In the genomic region with DNA sequence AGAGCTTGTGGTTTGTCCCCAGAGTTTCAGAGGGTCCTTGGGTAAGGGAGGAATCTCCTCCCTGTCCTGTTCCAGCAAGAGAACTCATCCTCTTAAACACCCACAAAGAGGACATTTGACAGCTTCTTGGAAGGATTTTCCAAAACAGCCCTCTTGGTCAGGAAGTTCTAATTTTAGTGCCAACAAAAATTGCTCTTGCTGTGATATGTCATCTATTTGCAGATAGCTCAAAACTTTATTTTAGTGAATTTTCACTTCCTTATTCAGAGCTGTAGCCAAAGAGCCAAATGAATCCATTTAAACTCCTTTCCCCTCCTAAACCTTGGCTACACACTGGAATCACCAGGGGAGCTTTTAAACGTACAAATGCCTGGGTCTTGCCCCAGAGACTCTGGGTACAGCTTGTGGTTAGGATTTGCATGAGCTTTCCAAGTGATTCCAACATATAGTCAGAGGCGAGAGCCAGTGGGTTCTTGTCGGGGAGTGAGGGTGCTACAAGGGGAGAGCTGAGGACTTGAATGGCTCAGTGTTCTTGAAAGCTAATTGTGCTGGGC, we compare ENCODE assay signal across 9 cellular contexts. TPM values are rescaled to one million over a fixed set of nuclear protein-coding genes. Genes with fewer than 3 reads are reported as not detected.
DNase-seq lines count a peak whose midpoint lies in the region; ATAC-seq and TF ChIP-seq lines count a peak whose summit lies in the region.
"Had no signal": no experiment of that assay in that cellular context is flagged by ENCODE, and none has a peak within 500 bp of the region (broad histone marks: within the 10 kb centered on the region; RNA-seq: fewer than 3 reads in every experiment).

No MANE protein-coding gene starts in this region.

- peak overlapping the region; percentile 45 for H3K27ac ChIP-seq in subcutaneous abdominal adipose tissue (ENCODE audit: low read depth, low read length)
- H3K27ac ChIP-seq: right lobe of liver had no signal

- peaks cover 18 to 37% (median 32%) of the 10 kb centered on the region in 5 donors for H3K4me1 ChIP-seq in subcutaneous abdominal adipose tissue (ENCODE audit: control insufficient read depth in 5 of 5, insufficient read depth in 5 of 5, low read length in 5 of 5)

- H3K36me3 Mint-ChIP-seq in chondrocyte (ENCODE audit: low read depth): peaks cover 16% of the 10 kb centered on the region

- no peak for TF ChIP-seq CTCF in chondrocyte (IDR thresholded peaks at IDR 0.05)

- DNase-seq in chondrocyte (ENCODE audit: low spot score): no peak
- no peak for DNase-seq in UCSD-AML1 (lab: John Stamatoyannopoulos, UW; ENCODE audit: unreplicated experiment)
- DNase-seq in NCI-H146 treated with DMSO at 0.1 percent for 48 hours (lab: John Stamatoyannopoulos, UW; ENCODE audit: unreplicated experiment): no peak
- DNase-seq: dermis blood vessel endothelial cell had no signal

- peak; percentile 17 for ATAC-seq in GM21367 (IDR thresholded peaks at IDR 0.05; ENCODE audit: unreplicated experiment)
- ATAC-seq in HG03342 (IDR thresholded peaks at IDR 0.05; ENCODE audit: unreplicated experiment): peak; percentile 14
- ATAC-seq in HG02571 (IDR thresholded peaks at IDR 0.05; ENCODE audit: unreplicated experiment): no peak

- H3K36me3 ChIP-seq in subcutaneous abdominal adipose tissue (ENCODE audit: control insufficient read depth in 5 of 5, insufficient read depth in 5 of 5, low read length in 5 of 5): peaks cover 0 to 26% (median 0%) of the 10 kb centered on the region in 5 donors
- H3K36me3 ChIP-seq: right lobe of liver had no signal

- H3K9me3 Mint-ChIP-seq in chondrocyte (ENCODE audit: low read depth): no peaks in the 10 kb centered on the region

- no peak overlapping the region for H3K4me3 Mint-ChIP-seq in chondrocyte (ENCODE audit: unreplicated experiment)

- H3K9ac ChIP-seq in subcutaneous abdominal adipose tissue (ENCODE audit: low read length in 5 of 5): no peak overlapping the region

- no peak overlapping the region for H3K4me3 ChIP-seq in subcutaneous abdominal adipose tissue (ENCODE audit: low read depth in 1 of 5, low read length in 5 of 5)
- H3K4me3 ChIP-seq: right lobe of liver had no signal

- H3K27ac Mint-ChIP-seq in chondrocyte (ENCODE audit: unreplicated experiment): peak overlapping the region; percentile 85

- H3K9me3 ChIP-seq in subcutaneous abdominal adipose tissue (ENCODE audit: control insufficient read depth in 5 of 5, low read length in 5 of 5): no peaks in the 10 kb centered on the region
- H3K9me3 ChIP-seq: right lobe of liver had no signal

- H3K27me3 ChIP-seq in subcutaneous abdominal adipose tissue (ENCODE audit: control insufficient read depth in 5 of 5, insufficient read depth in 4 of 5, low read length in 5 of 5): no peaks in the 10 kb centered on the region
- H3K27me3 ChIP-seq: right lobe of liver had no signal

- no peaks in the 10 kb centered on the region for H3K27me3 Mint-ChIP-seq in chondrocyte (ENCODE audit: low read depth)

- H3K4me1 Mint-ChIP-seq in chondrocyte (ENCODE audit: low read depth): peaks cover 30% of the 10 kb centered on the region

RNA-seq across cellular contexts. Expression of a gene that starts 11.8 kb away (rescaled TPM):
- total RNA-seq in chondrocyte: 0.12 to 0.36 TPM (median 0.27 TPM) in 3 replicates

RNA-seq across cellular contexts. Expression of a gene that starts 25.3 kb away (rescaled TPM):
- total RNA-seq in chondrocyte: 7.7 to 10.5 TPM (median 8.5 TPM) in 3 replicates
